In the genomic region with DNA sequence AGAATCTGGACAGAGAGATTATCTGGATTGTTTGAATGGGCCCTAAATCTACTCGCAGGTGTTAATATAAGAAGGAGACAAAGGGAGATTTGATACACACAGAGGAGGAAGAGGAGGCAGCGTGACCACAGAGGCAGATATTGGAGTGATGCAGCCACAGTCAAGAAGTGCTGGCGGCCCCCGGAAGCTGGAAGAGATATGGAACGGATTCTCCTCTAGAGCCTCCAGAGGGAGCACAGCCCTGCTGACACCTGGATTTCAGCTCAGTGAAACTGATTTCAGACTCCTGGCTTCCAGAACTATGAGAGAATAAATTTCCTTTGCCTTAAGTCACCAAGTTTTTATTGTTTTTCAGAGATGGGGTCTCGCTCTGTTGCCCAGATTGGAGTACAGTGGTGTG, we compare ENCODE assay signal across 1 cellular context.
TF ChIP-seq lines count a peak whose summit lies in the region.

No MANE protein-coding gene starts in this region.

TF ChIP-seq in K562, 482 proteins besides CTCF, POLR2A, EP300 and RAD21:
- TF ChIP-seq NCOA4 (IDR thresholded peaks at IDR 0.05; ENCODE audit: partially characterized antibody) (no peak), ETS2 (tag; IDR thresholded peaks at IDR 0.05; ENCODE audit: borderline replicate concordance, poor library complexity, severe bottlenecking) (no peak), MXI1 (IDR thresholded peaks at IDR 0.05; ENCODE audit: low read depth, low read length) (no peak), SOX6 (IDR thresholded peaks at IDR 0.05) (no peak), XRCC4 (IDR thresholded peaks at IDR 0.05; ENCODE audit: extremely low read depth, insufficient read depth, insufficient read length) (no peak), ZNF12 (CRISPR knock-in tag; IDR thresholded peaks at IDR 0.05) (no peak), PHF20 (IDR thresholded peaks at IDR 0.05; ENCODE audit: partially characterized antibody) (no peak), ZNF436 (CRISPR knock-in tag; IDR thresholded peaks at IDR 0.05) (no peak)
- TF ChIP-seq, protein P1, sequence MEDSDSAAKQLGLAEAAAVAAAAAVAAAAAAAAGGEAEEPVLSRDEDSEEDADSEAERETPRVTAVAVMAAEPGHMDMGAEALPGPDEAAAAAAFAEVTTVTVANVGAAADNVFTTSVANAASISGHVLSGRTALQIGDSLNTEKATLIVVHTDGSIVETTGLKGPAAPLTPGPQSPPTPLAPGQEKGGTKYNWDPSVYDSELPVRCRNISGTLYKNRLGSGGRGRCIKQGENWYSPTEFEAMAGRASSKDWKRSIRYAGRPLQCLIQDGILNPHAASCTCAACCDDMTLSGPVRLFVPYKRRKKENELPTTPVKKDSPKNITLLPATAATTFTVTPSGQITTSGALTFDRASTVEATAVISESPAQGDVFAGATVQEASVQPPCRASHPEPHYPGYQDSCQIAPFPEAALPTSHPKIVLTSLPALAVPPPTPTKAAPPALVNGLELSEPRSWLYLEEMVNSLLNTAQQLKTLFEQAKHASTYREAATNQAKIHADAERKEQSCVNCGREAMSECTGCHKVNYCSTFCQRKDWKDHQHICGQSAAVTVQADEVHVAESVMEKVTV (CRISPR knock-in tag; IDR thresholded peaks at IDR 0.05) = no peak
- TF ChIP-seq, protein P2, sequence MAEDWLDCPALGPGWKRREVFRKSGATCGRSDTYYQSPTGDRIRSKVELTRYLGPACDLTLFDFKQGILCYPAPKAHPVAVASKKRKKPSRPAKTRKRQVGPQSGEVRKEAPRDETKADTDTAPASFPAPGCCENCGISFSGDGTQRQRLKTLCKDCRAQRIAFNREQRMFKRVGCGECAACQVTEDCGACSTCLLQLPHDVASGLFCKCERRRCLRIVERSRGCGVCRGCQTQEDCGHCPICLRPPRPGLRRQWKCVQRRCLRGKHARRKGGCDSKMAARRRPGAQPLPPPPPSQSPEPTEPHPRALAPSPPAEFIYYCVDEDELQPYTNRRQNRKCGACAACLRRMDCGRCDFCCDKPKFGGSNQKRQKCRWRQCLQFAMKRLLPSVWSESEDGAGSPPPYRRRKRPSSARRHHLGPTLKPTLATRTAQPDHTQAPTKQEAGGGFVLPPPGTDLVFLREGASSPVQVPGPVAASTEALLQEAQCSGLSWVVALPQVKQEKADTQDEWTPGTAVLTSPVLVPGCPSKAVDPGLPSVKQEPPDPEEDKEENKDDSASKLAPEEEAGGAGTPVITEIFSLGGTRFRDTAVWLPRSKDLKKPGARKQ (CRISPR knock-in tag; IDR thresholded peaks at IDR 0.05) = no peak
